ENCODE assay signal across 13 cellular contexts in genomic region chrX:119880076-119880475, GRCh38. TPM values are rescaled to one million over a fixed set of nuclear protein-coding genes. Genes with fewer than 3 reads are reported as not detected.
DNase-seq lines count a peak whose midpoint lies in the region; ATAC-seq and FAIRE-seq lines count a peak whose summit lies in the region.
"Had no signal": no experiment of that assay in that cellular context is flagged by ENCODE, and none has a peak within 500 bp of the region (broad histone marks: within the 10 kb centered on the region; RNA-seq: fewer than 3 reads in every experiment).

No MANE protein-coding gene starts in this region.

- POLR2A ChIA-PET in naive thymus-derived CD4-positive, alpha-beta T cell (lab: Charles Lee): no interaction called here

- H3K4me3 Mint-ChIP-seq in activated CD8-positive, alpha-beta memory T cell treated with anti-CD3 and anti-CD28 coated beads, Interleukin-2, amount 10 ng/mL, durations not matched to agents 7 days and 5 days: no peak overlapping the region
- no peak overlapping the region for H3K4me3 Mint-ChIP-seq in T-helper 17 cell
- H3K4me3 Mint-ChIP-seq in naive thymus-derived CD4-positive, alpha-beta T cell: no peak overlapping the region

- peak; percentile 46 for DNase-seq in activated CD8-positive, alpha-beta memory T cell treated with anti-CD3 and anti-CD28 coated beads, Interleukin-2, amount 10 ng/mL, durations not matched to agents 7 days and 5 days
- DNase-seq in activated CD8-positive, alpha-beta memory T cell treated with anti-CD3 and anti-CD28 coated beads, Interleukin-2, amount 50 U/mL, for 48 hours: no peak
- no peak for DNase-seq in T-helper 17 cell
- DNase-seq in naive thymus-derived CD4-positive, alpha-beta T cell: peak in 3 of 9 donors; percentile 10 to 24 (median 18)
- DNase-seq in HTR-8/SVneo (ENCODE audit: insufficient read length, low spot score): no peak
- DNase-seq in MV-4-11 (lab: John Stamatoyannopoulos, UW): no peak
- DNase-seq in sciatic nerve (ENCODE audit: low spot score): no peak
- DNase-seq: occipital lobe had no signal

- CTCF ChIA-PET in activated CD8-positive, alpha-beta memory T cell treated with anti-CD3 and anti-CD28 coated beads, Interleukin-2, amount 10 ng/mL, durations not matched to agents 7 days and 5 days (lab: Charles Lee): interaction anchor here (1.3 to 1.6 kb wide), 2 partner anchors 24 to 91 kb away, joined by 3 read pairs; no protein-coding TSS in a partner anchor
- CTCF ChIA-PET in naive thymus-derived CD4-positive, alpha-beta T cell (lab: Charles Lee): interaction anchor here (0.6 kb wide), 1 partner anchor 279 kb away, joined by 3 read pairs; no protein-coding TSS in a partner anchor

- peak overlapping the region; percentile 66 for H3K27ac Mint-ChIP-seq in activated CD8-positive, alpha-beta memory T cell treated with anti-CD3 and anti-CD28 coated beads, Interleukin-2, amount 10 ng/mL, durations not matched to agents 7 days and 5 days
- peak overlapping the region; percentile 85 for H3K27ac Mint-ChIP-seq in T-helper 17 cell
- peak overlapping the region in 8 of 9 donors; percentile 36 to 88 (median 68) for H3K27ac Mint-ChIP-seq in naive thymus-derived CD4-positive, alpha-beta T cell

- no peaks in the 10 kb centered on the region for H3K9me3 Mint-ChIP-seq in activated CD8-positive, alpha-beta memory T cell treated with anti-CD3 and anti-CD28 coated beads, Interleukin-2, amount 10 ng/mL, durations not matched to agents 7 days and 5 days (ENCODE audit: low read depth)
- H3K9me3 Mint-ChIP-seq in naive thymus-derived CD4-positive, alpha-beta T cell: no peaks in the 10 kb centered on the region

- no peaks in the 10 kb centered on the region for H3K9me3 ChIP-seq in T-helper 17 cell (ENCODE audit: control insufficient read depth, low read length, poor library complexity, severe bottlenecking)
- H3K9me3 ChIP-seq in naive thymus-derived CD4-positive, alpha-beta T cell (ENCODE audit: control insufficient read depth in 2 of 3, low read length in 3 of 3): no peaks in the 10 kb centered on the region
- H3K9me3 ChIP-seq: body of pancreas had no signal

- no peak overlapping the region for H3K27ac ChIP-seq in naive thymus-derived CD4-positive, alpha-beta T cell (ENCODE audit: low read depth, low read length)
- H3K27ac ChIP-seq: body of pancreas, skin epidermis had no signal

- no peak overlapping the region for H3K4me3 ChIP-seq in naive thymus-derived CD4-positive, alpha-beta T cell (ENCODE audit: low read length)
- H3K4me3 ChIP-seq: body of pancreas, skin epidermis had no signal

- intact Hi-C loops in naive thymus-derived CD4-positive, alpha-beta T cell (cut with micrococcal nuclease): loop anchor here in 1 of 2 donors (2.0 kb wide), 1 partner anchor 181 kb away; no protein-coding TSS in a partner anchor
- intact Hi-C loops in sciatic nerve (cut with DNase I): no loop called here

- H3K27me3 Mint-ChIP-seq in activated CD8-positive, alpha-beta memory T cell treated with anti-CD3 and anti-CD28 coated beads, Interleukin-2, amount 10 ng/mL, durations not matched to agents 7 days and 5 days: no peaks in the 10 kb centered on the region
- H3K27me3 Mint-ChIP-seq in T-helper 17 cell: no peaks in the 10 kb centered on the region
- no peaks in the 10 kb centered on the region for H3K27me3 Mint-ChIP-seq in naive thymus-derived CD4-positive, alpha-beta T cell

- H3K36me3 Mint-ChIP-seq in activated CD8-positive, alpha-beta memory T cell treated with anti-CD3 and anti-CD28 coated beads, Interleukin-2, amount 10 ng/mL, durations not matched to agents 7 days and 5 days: peaks cover 6% of the 10 kb centered on the region
- no peaks in the 10 kb centered on the region for H3K36me3 Mint-ChIP-seq in T-helper 17 cell (ENCODE audit: low read depth)
- H3K36me3 Mint-ChIP-seq in naive thymus-derived CD4-positive, alpha-beta T cell: peaks cover 0 to 3% (median 0%) of the 10 kb centered on the region in 5 donors

- H3K27me3 ChIP-seq in naive thymus-derived CD4-positive, alpha-beta T cell (ENCODE audit: control insufficient read depth in 2 of 2, insufficient read depth in 2 of 2, low read length in 2 of 2): no peaks in the 10 kb centered on the region
- H3K27me3 ChIP-seq: body of pancreas had no signal

- no peaks in the 10 kb centered on the region for H3K36me3 ChIP-seq in naive thymus-derived CD4-positive, alpha-beta T cell (ENCODE audit: control insufficient read depth in 2 of 3, insufficient read depth in 3 of 3, low read length in 3 of 3)

- peaks cover 0 to 7% of the 10 kb centered on the region in 2 donors for H3K4me1 ChIP-seq in naive thymus-derived CD4-positive, alpha-beta T cell (ENCODE audit: control insufficient read depth in 2 of 2, insufficient read depth in 2 of 2, low read length in 2 of 2)
- H3K4me1 ChIP-seq: body of pancreas had no signal

- no peak for FAIRE-seq in HTR-8/SVneo (lab: Jason Lieb, UNC)
- FAIRE-seq: A204.1 had no signal

- ATAC-seq in activated CD8-positive, alpha-beta memory T cell treated with anti-CD3 and anti-CD28 coated beads, Interleukin-2, amount 10 ng/mL, durations not matched to agents 7 days and 5 days: no peak
- ATAC-seq in GM21723 (IDR thresholded peaks at IDR 0.05; ENCODE audit: unreplicated experiment) (peak; percentile 65), T-helper 17 cell (no peak), sciatic nerve (no peak)
- ATAC-seq in naive thymus-derived CD4-positive, alpha-beta T cell: no peak

- H3K4me1 Mint-ChIP-seq in activated CD8-positive, alpha-beta memory T cell treated with anti-CD3 and anti-CD28 coated beads, Interleukin-2, amount 10 ng/mL, durations not matched to agents 7 days and 5 days: peaks cover 19% of the 10 kb centered on the region
- H3K4me1 Mint-ChIP-seq in T-helper 17 cell: peaks cover 7% of the 10 kb centered on the region
- H3K4me1 Mint-ChIP-seq in naive thymus-derived CD4-positive, alpha-beta T cell: peaks cover 0 to 26% (median 18%) of the 10 kb centered on the region in 7 donors

RNA-seq across cellular contexts. Expression of gene NDUFA1, which starts 8.4 kb away (rescaled TPM):
- total RNA-seq in activated CD8-positive, alpha-beta memory T cell treated with anti-CD3 and anti-CD28 coated beads, Interleukin-2, amount 10 ng/mL, durations not matched to agents 7 days and 5 days: 100 to 1,000 TPM in 1 of 2 experiments, 10 to 100 TPM in 1; 93.2 to 102 TPM
- total RNA-seq in T-helper 17 cell (10 to 100 TPM; 51.3 to 61.0 TPM), sciatic nerve (57.5 TPM)
- total RNA-seq in naive thymus-derived CD4-positive, alpha-beta T cell: 10 to 100 TPM; 41.6 to 94.7 (median 46.8) TPM
- polyA plus RNA-seq in naive thymus-derived CD4-positive, alpha-beta T cell: 100 to 1,000 TPM; 172 to 313 TPM

RNA-seq across cellular contexts. Expression of gene RNF113A, which starts 8.5 kb away (rescaled TPM):
- total RNA-seq in activated CD8-positive, alpha-beta memory T cell treated with anti-CD3 and anti-CD28 coated beads, Interleukin-2, amount 10 ng/mL, durations not matched to agents 7 days and 5 days: 10 to 100 TPM; 32.2 to 32.5 TPM
- 10 to 100 TPM; 27.7 to 31.1 TPM for total RNA-seq in T-helper 17 cell
- 10 to 100 TPM; 25.5 to 40.6 (median 34.7) TPM for total RNA-seq in naive thymus-derived CD4-positive, alpha-beta T cell
- polyA plus RNA-seq in naive thymus-derived CD4-positive, alpha-beta T cell: 10 to 100 TPM; 47.8 to 76.4 TPM
- 8.8 TPM for total RNA-seq in sciatic nerve

RNA-seq across cellular contexts. Expression of gene AKAP14, which starts 15.6 kb away (rescaled TPM):
- not detected for total RNA-seq in activated CD8-positive, alpha-beta memory T cell treated with anti-CD3 and anti-CD28 coated beads, Interleukin-2, amount 10 ng/mL, durations not matched to agents 7 days and 5 days
- total RNA-seq in T-helper 17 cell: not detected
- not detected for total RNA-seq in naive thymus-derived CD4-positive, alpha-beta T cell
- polyA plus RNA-seq in naive thymus-derived CD4-positive, alpha-beta T cell: not detected
- not detected for total RNA-seq in sciatic nerve
- total RNA-seq: body of pancreas, subcutaneous adipose tissue had no signal

RNA-seq across cellular contexts. Expression of gene UPF3B, which starts 27.3 kb away (rescaled TPM):
- 10 to 100 TPM; 11.3 to 12.8 TPM for total RNA-seq in activated CD8-positive, alpha-beta memory T cell treated with anti-CD3 and anti-CD28 coated beads, Interleukin-2, amount 10 ng/mL, durations not matched to agents 7 days and 5 days
- total RNA-seq in T-helper 17 cell (1 to 10 TPM; 6.9 to 7.7 TPM), sciatic nerve (11.0 TPM)
- 10 to 100 TPM in 3 of 5 experiments, 1 to 10 TPM in 2; 7.6 to 12.6 (median 11.3) TPM for total RNA-seq in naive thymus-derived CD4-positive, alpha-beta T cell
- polyA plus RNA-seq in naive thymus-derived CD4-positive, alpha-beta T cell: 1 to 10 TPM; 7.3 to 8.3 TPM
